ENCODE assay signal across 36 cellular contexts in the genomic region with DNA sequence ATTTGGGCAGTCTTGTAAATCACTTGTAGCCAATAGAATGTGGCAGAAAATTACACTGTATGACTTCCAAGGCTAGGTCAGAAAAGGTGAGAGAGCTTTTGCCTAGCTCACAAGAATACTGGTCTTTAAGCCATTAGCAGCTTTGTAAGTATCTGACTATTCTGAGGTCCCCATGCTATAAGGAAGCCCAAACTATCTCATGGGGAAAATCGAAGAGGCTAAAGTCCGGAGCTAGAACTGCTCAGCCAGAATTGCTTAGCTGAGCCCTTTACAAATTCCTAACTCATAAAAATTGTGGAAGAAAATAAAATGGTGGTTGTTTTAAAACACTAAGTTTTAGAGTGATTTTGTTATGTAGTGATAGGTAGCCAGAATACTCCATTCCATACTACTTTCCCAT.
"Had no signal": no experiment of that assay in that cellular context is flagged by ENCODE, and none has a peak within 500 bp of the region (broad histone marks: within the 10 kb centered on the region; RNA-seq: fewer than 3 reads in every experiment).

No MANE protein-coding gene starts in this region.

- H3K27ac Mint-ChIP-seq: activated CD4-positive, alpha-beta memory T cell treated with anti-CD3 and anti-CD28 coated beads for 36 hours; activated naive CD4-positive, alpha-beta T cell treated with anti-CD3 and anti-CD28 coated beads for 36 hours; activated T-helper 1 cell treated with anti-CD3 and anti-CD28 coated beads, Interleukin-12 subunit alpha, Interleukin-12 subunit beta, Interleukin-2, Interleukin-4 antibody, amounts not matched to agents 30 ng/mL and 10 ng/mL and 1 ng/mL, durations not matched to agents 14 hours and 24 hours and 36 hours; T-helper 1 cell treated with Interleukin-12 subunit alpha and Interleukin-12 subunit beta and Interleukin-4 antibody, amounts not matched to agents 30 μg/mL and 1 μg/mL, for 36 hours; T-helper 2 cell treated with Interferon-gamma antibody and Interleukin-4, amounts not matched to agents 5 μg/mL and 100 μg/mL, for 36 hours had no signal

- H3K9me3 Mint-ChIP-seq: activated B cell treated with CpG ODN at 0.5 μM for 24 hours; activated CD4-positive, alpha-beta memory T cell treated with anti-CD3 and anti-CD28 coated beads for 36 hours; activated naive CD4-positive, alpha-beta T cell treated with anti-CD3 and anti-CD28 coated beads for 36 hours; activated naive CD4-positive, alpha-beta T cell treated with anti-CD3 and anti-CD28 coated beads, Interleukin-2, amount 50 U/mL, for 72 hours; activated T-cell treated with anti-CD3 and anti-CD28 coated beads, Interleukin-2, amount 50 U/mL, for 4 hours; activated T-helper 1 cell treated with anti-CD3 and anti-CD28 coated beads, Interleukin-12 subunit alpha, Interleukin-12 subunit beta, Interleukin-2, Interleukin-4 antibody, amounts not matched to agents 30 ng/mL and 10 ng/mL and 1 ng/mL, durations not matched to agents 14 hours and 24 hours and 36 hours; T-helper 1 cell treated with Interleukin-12 subunit alpha and Interleukin-12 subunit beta and Interleukin-4 antibody, amounts not matched to agents 30 μg/mL and 1 μg/mL, for 36 hours; T-helper 2 cell treated with Interferon-gamma antibody and Interleukin-4, amounts not matched to agents 5 μg/mL and 100 μg/mL, for 36 hours had no signal

- DNase-seq: activated B cell treated with CpG ODN at 0.5 μM for 24 hours; activated CD4-positive, alpha-beta memory T cell treated with anti-CD3 and anti-CD28 coated beads for 36 hours; activated CD4-positive, alpha-beta T cell treated with anti-CD3 and anti-CD28 coated beads for 4 hours; activated CD4-positive, alpha-beta T cell treated with anti-CD3 and anti-CD28 coated beads, Interleukin-2, amount 50 U/mL, for 1 hour; activated CD4-positive, CD25-positive, alpha-beta regulatory T cell treated with anti-CD3 and anti-CD28 coated beads, Interleukin-2, amount 50 U/mL, for 72 hours; activated CD8-positive, alpha-beta memory T cell treated with anti-CD3 and anti-CD28 coated beads, Interleukin-2, amount 50 U/mL, for 4 hours; activated gamma-delta T cell treated with Interleukin-2 at 50 U/mL for 16 hours; activated naive CD4-positive, alpha-beta T cell treated with anti-CD3 and anti-CD28 coated beads for 36 hours; activated T-cell treated with anti-CD3 and anti-CD28 coated beads for 4 hours; activated T-cell treated with anti-CD3 and anti-CD28 coated beads, Interleukin-2, amount 50 U/mL, for 4 hours; adrenal gland; body of pancreas; Kasumi-1; KG1; MG63; NCI-H1048; NCI-H1105 treated with DMSO at 0.1 percent for 48 hours; NCI-H1436; NCI-H1694 treated with DMSO at 0.1 percent for 48 hours; NCI-H2029; NCI-H2171; NCI-H446; NCI-H524; NCI-H69; PC-3; Peyer's patch; RPMI8226; SHP77 treated with DMSO at 0.1 percent for 48 hours; SK-N-SH had no signal

- H3K4me2 ChIP-seq: SK-N-SH had no signal

- FAIRE-seq: TTC549 had no signal

- H3K4me3 Mint-ChIP-seq: activated B cell treated with CpG ODN at 0.5 μM for 24 hours; activated CD4-positive, alpha-beta memory T cell treated with anti-CD3 and anti-CD28 coated beads for 36 hours; activated naive CD4-positive, alpha-beta T cell treated with anti-CD3 and anti-CD28 coated beads for 36 hours; activated T-cell treated with anti-CD3 and anti-CD28 coated beads, Interleukin-2, amount 50 U/mL, for 4 hours; activated T-helper 1 cell treated with anti-CD3 and anti-CD28 coated beads, Interleukin-12 subunit alpha, Interleukin-12 subunit beta, Interleukin-2, Interleukin-4 antibody, amounts not matched to agents 30 ng/mL and 10 ng/mL and 1 ng/mL, durations not matched to agents 14 hours and 24 hours and 36 hours; T-helper 1 cell treated with Interleukin-12 subunit alpha and Interleukin-12 subunit beta and Interleukin-4 antibody, amounts not matched to agents 30 μg/mL and 1 μg/mL, for 36 hours; T-helper 2 cell treated with Interferon-gamma antibody and Interleukin-4, amounts not matched to agents 5 μg/mL and 100 μg/mL, for 36 hours had no signal

- H3K27me3 Mint-ChIP-seq: activated B cell treated with CpG ODN at 0.5 μM for 24 hours; activated CD4-positive, alpha-beta memory T cell treated with anti-CD3 and anti-CD28 coated beads for 36 hours had no signal

- H3K9me3 ChIP-seq: adrenal gland, body of pancreas, breast epithelium, MG63, Peyer's patch, SJSA1, SK-N-SH had no signal

- H3K9me2 ChIP-seq: SK-N-SH had no signal

- H3K9ac ChIP-seq: SK-N-SH had no signal

- H3K4me3 ChIP-seq: adrenal gland, body of pancreas, breast epithelium, MG63, Peyer's patch, SJSA1 had no signal

- H3K27me3 ChIP-seq: adrenal gland, body of pancreas, breast epithelium, MG63, Peyer's patch, SJSA1 had no signal

- H3K36me3 ChIP-seq: adrenal gland, breast epithelium, MG63, Peyer's patch had no signal

- H3K27ac ChIP-seq: adrenal gland, body of pancreas, breast epithelium, SJSA1 had no signal

- H3K4me1 ChIP-seq: breast epithelium, SJSA1 had no signal
